24 cellular contexts compared by ENCODE assay signal in genomic region chr9:12185856-12186255, GRCh38.
DNase-seq lines count a peak whose midpoint lies in the region; ATAC-seq and TF ChIP-seq lines count a peak whose summit lies in the region.
"Had no signal": no experiment of that assay in that cellular context is flagged by ENCODE, and none has a peak within 500 bp of the region (broad histone marks: within the 10 kb centered on the region; RNA-seq: fewer than 3 reads in every experiment).

No MANE protein-coding gene starts in this region.

- intact Hi-C loops in MCF 10A (cut with micrococcal nuclease) (no loop called here), mammary epithelial cell (cut with micrococcal nuclease) (no loop called here)
- intact Hi-C loops in CD8-positive, alpha-beta T cell (cut with DNase I, micrococcal nuclease), result no loop called here

- in situ Hi-C loops in mammary epithelial cell (cut with MboI; ENCODE audit: low sequenced_read_pairs in 2 of 2), result no loop called here

- WGBS in mammary epithelial cell (ENCODE audit: low coverage, missing lambda C conversion rate), result 49% methylated on average over 6 of the region's 6 CpGs

- DNase-seq in MCF 10A (ENCODE audit: unreplicated experiment) (peak; percentile 17), mammary epithelial cell (no peak), RWPE1 (ENCODE audit: low spot score) (peak; percentile 4), fibroblast of mammary gland (ENCODE audit: low read depth) (peak; percentile 47), NCI-H1930 (lab: John Stamatoyannopoulos, UW) (no peak), BE2C (no peak)
- DNase-seq in stimulated activated CD4-positive, alpha-beta T cell treated with anti-CD3 and anti-CD28 coated beads, Interleukin-4, amount 100 ng/mL, for 4 hours, result no peak
- no peak for DNase-seq in CD8-positive, alpha-beta T cell
- DNase-seq: Calu3; CD4-positive, alpha-beta memory T cell; DMS79 treated with DMSO at 0.1 percent for 48 hours; H9; Karpas-422; MG63; NCI-H1048; NCI-H1436; NCI-H2081 treated with DMSO at 0.1 percent for 48 hours; NCI-H446 treated with DMSO at 0.1 percent for 48 hours; NCI-H774; PC-9; SJCRH30 had no signal

- no peak overlapping the region for H3K9ac ChIP-seq in mammary epithelial cell (ENCODE audit: insufficient read depth, low read length)
- H3K9ac ChIP-seq: BLaER1 had no signal

- no peak overlapping the region for H3K4me2 ChIP-seq in mammary epithelial cell (ENCODE audit: insufficient read depth, low read depth, low read length)
- H3K4me2 ChIP-seq: A549, BLaER1, PC-9 had no signal

- no peak for TF ChIP-seq CTCF in MCF 10A (IDR thresholded peaks at IDR 0.05; ENCODE audit: unreplicated experiment)
- TF ChIP-seq CTCF in mammary epithelial cell (conservative IDR thresholded peaks at IDR 0.05 in 1 of 2, IDR thresholded peaks at IDR 0.05 in 1 of 2; ENCODE audit: extremely low read depth in 1 of 2, insufficient read depth in 1 of 2, low read depth in 1 of 2, low read length in 2 of 2), result no peak
- TF ChIP-seq CTCF in RWPE1 (conservative IDR thresholded peaks at IDR 0.05; ENCODE audit: low read depth), result no peak
- no peak for TF ChIP-seq CTCF in fibroblast of mammary gland (conservative IDR thresholded peaks at IDR 0.05; ENCODE audit: control insufficient read depth, insufficient read depth, low read depth, low read length)
- TF ChIP-seq CTCF in BE2C (IDR thresholded peaks at IDR 0.05; ENCODE audit: low read depth, low read length), result no peak
- TF ChIP-seq CTCF in CD8-positive, alpha-beta T cell (IDR thresholded peaks at IDR 0.05), result no peak

- POLR2A ChIA-PET in MCF 10A (lab: Yijun Ruan, JAX) (no interaction called here), RWPE1 (lab: Yijun Ruan, JAX; ENCODE audit: low non-redundant PET) (no interaction called here)
- POLR2A ChIA-PET in CD8-positive, alpha-beta T cell (lab: Charles Lee), result no interaction called here

- H3K27ac Mint-ChIP-seq in MCF 10A (ENCODE audit: low read depth, unreplicated experiment), result no peak overlapping the region
- H3K27ac Mint-ChIP-seq in CD8-positive, alpha-beta T cell, result no peak overlapping the region
- H3K27ac Mint-ChIP-seq: CD4-positive, alpha-beta memory T cell; H9; IgD-negative memory B cell had no signal

- peaks cover 8% of the 10 kb centered on the region for H3K27me3 Mint-ChIP-seq in MCF 10A (ENCODE audit: insufficient read depth, unreplicated experiment)
- H3K27me3 Mint-ChIP-seq in CD8-positive, alpha-beta T cell (ENCODE audit: low read depth), result no peaks in the 10 kb centered on the region
- H3K27me3 Mint-ChIP-seq: CD4-positive, alpha-beta memory T cell; IgD-negative memory B cell had no signal

- no peak overlapping the region for H3K27ac ChIP-seq in mammary epithelial cell (ENCODE audit: insufficient read depth, low read depth, low read length)
- no peak overlapping the region for H3K27ac ChIP-seq in RWPE1
- H3K27ac ChIP-seq in CD8-positive, alpha-beta T cell (ENCODE audit: low read depth, low read length), result no peak overlapping the region
- H3K27ac ChIP-seq: A549, BLaER1, PC-9, SJCRH30 had no signal

- H4K20me1 ChIP-seq in mammary epithelial cell (ENCODE audit: insufficient read depth, low read length), result no peaks in the 10 kb centered on the region
- H4K20me1 ChIP-seq: BLaER1 had no signal

- dilution Hi-C loops in mammary epithelial cell (cut with HindIII; ENCODE audit: low sequenced_read_pairs), result no loop called here

- H3K9me3 ChIP-seq in mammary epithelial cell (replicated peaks; ENCODE audit: insufficient read depth, low read length) (no peaks in the 10 kb centered on the region), BE2C (no peaks in the 10 kb centered on the region)
- no peaks in the 10 kb centered on the region for H3K9me3 ChIP-seq in CD8-positive, alpha-beta T cell (ENCODE audit: low read length)
- H3K9me3 ChIP-seq: A549, BLaER1, MG63, SJCRH30 had no signal

- CTCF ChIA-PET in MCF 10A (lab: Yijun Ruan, JAX) (no interaction called here), mammary epithelial cell (lab: Charles Lee; ENCODE audit: low non-redundant PET) (no interaction called here), RWPE1 (lab: Yijun Ruan, JAX) (no interaction called here)
- CTCF ChIA-PET in CD8-positive, alpha-beta T cell (lab: Charles Lee), result no interaction called here

- no peaks in the 10 kb centered on the region for H3K4me1 Mint-ChIP-seq in MCF 10A (ENCODE audit: insufficient read depth, unreplicated experiment)
- no peaks in the 10 kb centered on the region for H3K4me1 Mint-ChIP-seq in CD8-positive, alpha-beta T cell (ENCODE audit: low read depth)
- H3K4me1 Mint-ChIP-seq: H9, IgD-negative memory B cell had no signal

- no peak overlapping the region for H2AFZ ChIP-seq in mammary epithelial cell (ENCODE audit: low read depth, low read length)
- H2AFZ ChIP-seq: PC-9 had no signal

- H3K27me3 ChIP-seq in mammary epithelial cell (ENCODE audit: insufficient read depth, low read length) (no peaks in the 10 kb centered on the region), BE2C (no peaks in the 10 kb centered on the region)
- H3K27me3 ChIP-seq in CD8-positive, alpha-beta T cell (ENCODE audit: insufficient read depth, low read length), result no peaks in the 10 kb centered on the region
- H3K27me3 ChIP-seq: BLaER1, MG63, SJCRH30 had no signal

- H3K36me3 ChIP-seq in mammary epithelial cell (ENCODE audit: insufficient read depth, low read length) (no peaks in the 10 kb centered on the region), BE2C (no peaks in the 10 kb centered on the region)
- H3K36me3 ChIP-seq in CD8-positive, alpha-beta T cell (ENCODE audit: insufficient read depth, low read length), result no peaks in the 10 kb centered on the region
- H3K36me3 ChIP-seq: BLaER1, MG63, SJCRH30 had no signal

- no peak overlapping the region for H3K4me3 ChIP-seq in mammary epithelial cell (replicated peaks in 1 of 3; ENCODE audit: insufficient read depth in 1 of 3, low read depth in 2 of 3, low read length in 3 of 3)
- no peak overlapping the region for H3K4me3 ChIP-seq in fibroblast of mammary gland (ENCODE audit: control insufficient read depth, low read depth, low read length)
- H3K4me3 ChIP-seq in BE2C (ENCODE audit: low read depth, low read length), result no peak overlapping the region
- no peak overlapping the region for H3K4me3 ChIP-seq in CD8-positive, alpha-beta T cell (ENCODE audit: low read depth, low read length)
- H3K4me3 ChIP-seq: A549, BLaER1, MG63, PC-9, SJCRH30 had no signal

- no peaks in the 10 kb centered on the region for H3K36me3 Mint-ChIP-seq in MCF 10A (ENCODE audit: insufficient read depth, unreplicated experiment)
- no peaks in the 10 kb centered on the region for H3K36me3 Mint-ChIP-seq in CD8-positive, alpha-beta T cell
- H3K36me3 Mint-ChIP-seq: CD4-positive, alpha-beta memory T cell had no signal

- BruUV-seq in MCF 10A (replicated peaks; lab: Mats Ljungman, UMichigan) (no TSS peak), mammary epithelial cell (replicated peaks; lab: Mats Ljungman, UMichigan) (no TSS peak)

- no peaks in the 10 kb centered on the region for H3K4me1 ChIP-seq in mammary epithelial cell (ENCODE audit: insufficient read depth, low read length)
- H3K4me1 ChIP-seq in BE2C, result no peaks in the 10 kb centered on the region
- H3K4me1 ChIP-seq in CD8-positive, alpha-beta T cell (ENCODE audit: insufficient read depth, low read length), result no peaks in the 10 kb centered on the region
- H3K4me1 ChIP-seq: A549, BLaER1, SJCRH30 had no signal

- ATAC-seq in CD8-positive, alpha-beta T cell, result no peak
- ATAC-seq: A549 had no signal

- H3K9me3 Mint-ChIP-seq in MCF 10A (ENCODE audit: unreplicated experiment), result no peaks in the 10 kb centered on the region
- peaks cover 23% of the 10 kb centered on the region for H3K9me3 Mint-ChIP-seq in CD8-positive, alpha-beta T cell
- H3K9me3 Mint-ChIP-seq: H9 had no signal

- H3K79me2 ChIP-seq in mammary epithelial cell (ENCODE audit: insufficient read depth, low read length), result no peaks in the 10 kb centered on the region

- H3K4me3 Mint-ChIP-seq in MCF 10A (ENCODE audit: unreplicated experiment), result no peak overlapping the region
- no peak overlapping the region for H3K4me3 Mint-ChIP-seq in CD8-positive, alpha-beta T cell
- H3K4me3 Mint-ChIP-seq: CD4-positive, alpha-beta memory T cell; H9; IgD-negative memory B cell had no signal

Comparison
In these comparisons a context has a peak if more than half of its experiments do, and no peak if none do; other contexts are left out.
1. DNase-seq: peak in MCF 10A (single experiment), RWPE1 (single experiment) and fibroblast of mammary gland (single experiment); none in mammary epithelial cell (single experiment), stimulated activated CD4-positive, alpha-beta T cell treated with anti-CD3 and anti-CD28 coated beads, Interleukin-4, amount 100 ng/mL, for 4 hours (0 of 2), NCI-H1930 (0 of 2), BE2C (single experiment) and CD8-positive, alpha-beta T cell (0 of 7).